Comparison of ENCODE assay signal across 1 cellular context in genomic region chr17:78335176-78335575, GRCh38.
TF ChIP-seq lines count a peak whose summit lies in the region.

No MANE protein-coding gene starts in this region.

TF ChIP-seq in WTC11, 78 proteins besides CTCF, POLR2A, EP300 and RAD21:
- TF ChIP-seq SMAD4 (CRISPR knock-in tag; IDR thresholded peaks at IDR 0.05) (no peak), NFATC4 (CRISPR knock-in tag; IDR thresholded peaks at IDR 0.05) (no peak), GABPB1 (CRISPR knock-in tag; IDR thresholded peaks at IDR 0.05) (no peak), FOXK1 (CRISPR knock-in tag; IDR thresholded peaks at IDR 0.05) (no peak)
